In the genomic region with DNA sequence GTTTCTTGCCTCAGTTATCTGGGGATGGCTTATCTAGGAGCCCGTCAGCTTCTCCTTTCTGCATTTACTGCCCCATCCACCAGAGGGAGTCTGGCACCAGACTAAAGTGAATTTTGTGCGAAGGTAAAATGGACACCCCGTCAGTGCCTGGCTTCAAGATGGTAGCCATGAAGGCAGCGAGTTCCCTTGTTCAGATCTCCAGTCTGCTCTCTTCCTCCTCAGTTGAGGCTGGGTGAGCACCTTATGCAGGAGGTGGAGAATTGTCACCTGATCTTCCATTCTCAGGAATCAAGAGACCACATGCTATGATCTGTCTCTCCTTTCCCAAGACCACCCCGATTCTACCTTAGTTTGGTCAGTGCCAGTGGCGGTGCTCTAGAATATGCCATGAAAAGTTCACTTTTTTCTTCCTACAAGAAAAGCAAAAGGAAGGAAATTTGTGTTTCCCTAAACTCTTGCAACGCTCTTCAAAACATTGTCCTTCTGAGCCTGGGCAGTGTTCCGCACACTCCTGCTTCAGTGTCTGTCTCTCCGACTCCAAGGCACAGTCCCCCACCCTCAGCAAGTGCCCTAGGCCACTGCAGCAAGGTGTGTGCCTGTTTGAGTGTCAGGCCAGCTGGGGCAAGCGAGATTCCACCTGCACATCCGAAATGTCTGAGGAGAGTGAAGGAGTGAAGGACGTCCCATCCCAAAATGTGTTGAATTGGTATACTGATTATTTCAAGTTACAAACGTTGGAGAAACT, we compare ENCODE assay signal across 8 cellular contexts.
DNase-seq lines count a peak whose midpoint lies in the region; ATAC-seq and TF ChIP-seq lines count a peak whose summit lies in the region.

No MANE protein-coding gene starts in this region.

- ATAC-seq in CD4-positive, CD25-positive, alpha-beta regulatory T cell (ENCODE audit: low read depth in 2 of 2), result peak in 1 of 2 donors; percentile 39
- ATAC-seq in GM18909 (IDR thresholded peaks at IDR 0.05; ENCODE audit: poor library complexity, unreplicated experiment) (peak; percentile 76), HG03558 (IDR thresholded peaks at IDR 0.05; ENCODE audit: extremely low read depth, unreplicated experiment) (peak; percentile 59), left colon (peak; percentile 66)

- H3K4me1 Mint-ChIP-seq in CD4-positive, CD25-positive, alpha-beta regulatory T cell, result no peaks in the 10 kb centered on the region
- no peaks in the 10 kb centered on the region for H3K4me1 Mint-ChIP-seq in activated naive CD8-positive, alpha-beta T cell treated with anti-CD3 and anti-CD28 coated beads for 36 hours

- H3K27ac ChIP-seq in CD4-positive, CD25-positive, alpha-beta regulatory T cell (ENCODE audit: insufficient read depth, low read length, poor library complexity, severe bottlenecking), result no peak overlapping the region
- H3K27ac ChIP-seq in PC-9 (no peak overlapping the region), sigmoid colon (no peak overlapping the region)

- intact Hi-C loops in PC-9 (cut with micrococcal nuclease; ENCODE audit: unreplicated experiment) (no loop called here), left colon (cut with DNase I, micrococcal nuclease) (no loop called here), sigmoid colon (cut with DNase I) (no loop called here)

- H3K79me2 ChIP-seq in PC-9 (ENCODE audit: low read depth), result no peaks in the 10 kb centered on the region

- BruUV-seq in PC-9 (replicated peaks; lab: Mats Ljungman, UMichigan), result no TSS peak

- H3K4me3 Mint-ChIP-seq in CD4-positive, CD25-positive, alpha-beta regulatory T cell, result no peak overlapping the region
- H3K4me3 Mint-ChIP-seq in activated naive CD8-positive, alpha-beta T cell treated with anti-CD3 and anti-CD28 coated beads for 36 hours, result no peak overlapping the region

- H3K27me3 ChIP-seq in CD4-positive, CD25-positive, alpha-beta regulatory T cell (ENCODE audit: control insufficient read depth, insufficient read depth, low read length), result no peaks in the 10 kb centered on the region
- H3K27me3 ChIP-seq in PC-9 (ENCODE audit: insufficient read depth, low read depth), result no peaks in the 10 kb centered on the region
- no peaks in the 10 kb centered on the region for H3K27me3 ChIP-seq in sigmoid colon

- WGBS in sigmoid colon, 2 donors, result 73 to 86% methylated on average over 13 of the region's 13 CpGs

- peak overlapping the region; percentile 48; the same call in 1 of the 2 replicates for H2AFZ ChIP-seq in PC-9

- CTCF ChIA-PET in PC-9 (lab: Charles Lee), result no interaction called here

- no peaks in the 10 kb centered on the region for H3K4me1 ChIP-seq in CD4-positive, CD25-positive, alpha-beta regulatory T cell (ENCODE audit: control insufficient read depth, insufficient read depth, low read length, poor library complexity, severe bottlenecking)
- H3K4me1 ChIP-seq in PC-9 (replicated peaks; ENCODE audit: insufficient read depth) (no peaks in the 10 kb centered on the region), sigmoid colon (no peaks in the 10 kb centered on the region)

- H3K4me2 ChIP-seq in PC-9, result peak overlapping the region; percentile 26; the same call in 1 of the 2 replicates

- H3K27me3 Mint-ChIP-seq in CD4-positive, CD25-positive, alpha-beta regulatory T cell, result peaks cover 8% of the 10 kb centered on the region
- H3K27me3 Mint-ChIP-seq in activated naive CD8-positive, alpha-beta T cell treated with anti-CD3 and anti-CD28 coated beads for 36 hours, result peaks cover 6% of the 10 kb centered on the region

- TF ChIP-seq CTCF in PC-9 (conservative IDR thresholded peaks at IDR 0.05) (peak; percentile 57), sigmoid colon (IDR thresholded peaks at IDR 0.05) (peak in 1 of 4 experiments; percentile 17)

- DNase-seq in CD4-positive, CD25-positive, alpha-beta regulatory T cell, result peak; percentile 2 to 53 (median 27)
- DNase-seq in PC-9, result peak in 1 of 2 experiments; percentile 11
- DNase-seq in activated naive CD8-positive, alpha-beta T cell treated with anti-CD3 and anti-CD28 coated beads for 36 hours, result peak; percentile 45
- peak in 1 of 2 donors; percentile 27 for DNase-seq in left colon
- DNase-seq in anterior cingulate cortex (lab: John Stamatoyannopoulos, UW), result no peak
- DNase-seq in sigmoid colon, result no peak

- H3K36me3 Mint-ChIP-seq in CD4-positive, CD25-positive, alpha-beta regulatory T cell, result no peaks in the 10 kb centered on the region
- H3K36me3 Mint-ChIP-seq in activated naive CD8-positive, alpha-beta T cell treated with anti-CD3 and anti-CD28 coated beads for 36 hours, result no peaks in the 10 kb centered on the region

- no peaks in the 10 kb centered on the region for H3K9me3 ChIP-seq in CD4-positive, CD25-positive, alpha-beta regulatory T cell (ENCODE audit: control insufficient read depth in 2 of 2, low read length in 2 of 2)
- H3K9me3 ChIP-seq in PC-9 (ENCODE audit: insufficient read depth, low read depth) (no peaks in the 10 kb centered on the region), sigmoid colon (no peaks in the 10 kb centered on the region)

- no peak for TF ChIP-seq POLR2A in sigmoid colon (IDR thresholded peaks at IDR 0.05)

- no peak overlapping the region for H3K4me3 ChIP-seq in CD4-positive, CD25-positive, alpha-beta regulatory T cell (ENCODE audit: low read depth, low read length)
- H3K4me3 ChIP-seq in PC-9, result no peak overlapping the region
- no peak overlapping the region for H3K4me3 ChIP-seq in sigmoid colon

- H3F3A ChIP-seq in PC-9 (ENCODE audit: insufficient read depth, low read depth), result no peaks in the 10 kb centered on the region

- no peaks in the 10 kb centered on the region for H3K9me2 ChIP-seq in PC-9 (ENCODE audit: insufficient read depth)

- POLR2A ChIA-PET in PC-9 (lab: Charles Lee; ENCODE audit: unreplicated experiment), result no interaction called here

- peaks cover 0 to 3% (median 0%) of the 10 kb centered on the region in 7 donors for H3K9me3 Mint-ChIP-seq in CD4-positive, CD25-positive, alpha-beta regulatory T cell
- H3K9me3 Mint-ChIP-seq in activated naive CD8-positive, alpha-beta T cell treated with anti-CD3 and anti-CD28 coated beads for 36 hours, result no peaks in the 10 kb centered on the region

- no peaks in the 10 kb centered on the region for H4K20me1 ChIP-seq in PC-9 (ENCODE audit: insufficient read depth)

- no peaks in the 10 kb centered on the region for H3K36me3 ChIP-seq in CD4-positive, CD25-positive, alpha-beta regulatory T cell (ENCODE audit: control insufficient read depth, insufficient read depth, low read length)
- H3K36me3 ChIP-seq in PC-9 (ENCODE audit: low read depth), result no peaks in the 10 kb centered on the region
- H3K36me3 ChIP-seq in sigmoid colon, result no peaks in the 10 kb centered on the region

- no peak overlapping the region for H3K27ac Mint-ChIP-seq in CD4-positive, CD25-positive, alpha-beta regulatory T cell
- no peak overlapping the region for H3K27ac Mint-ChIP-seq in activated naive CD8-positive, alpha-beta T cell treated with anti-CD3 and anti-CD28 coated beads for 36 hours

- TF ChIP-seq EP300 in sigmoid colon (IDR thresholded peaks at IDR 0.05), result no peak

Comparison
In these comparisons a context has a peak if more than half of its experiments do, and no peak if none do; other contexts are left out.
1. DNase-seq: peak in CD4-positive, CD25-positive, alpha-beta regulatory T cell (3 of 3) and activated naive CD8-positive, alpha-beta T cell treated with anti-CD3 and anti-CD28 coated beads for 36 hours (single experiment); none in anterior cingulate cortex (0 of 58) and sigmoid colon (single experiment).